8 cellular contexts compared by ENCODE assay signal in the genomic region with DNA sequence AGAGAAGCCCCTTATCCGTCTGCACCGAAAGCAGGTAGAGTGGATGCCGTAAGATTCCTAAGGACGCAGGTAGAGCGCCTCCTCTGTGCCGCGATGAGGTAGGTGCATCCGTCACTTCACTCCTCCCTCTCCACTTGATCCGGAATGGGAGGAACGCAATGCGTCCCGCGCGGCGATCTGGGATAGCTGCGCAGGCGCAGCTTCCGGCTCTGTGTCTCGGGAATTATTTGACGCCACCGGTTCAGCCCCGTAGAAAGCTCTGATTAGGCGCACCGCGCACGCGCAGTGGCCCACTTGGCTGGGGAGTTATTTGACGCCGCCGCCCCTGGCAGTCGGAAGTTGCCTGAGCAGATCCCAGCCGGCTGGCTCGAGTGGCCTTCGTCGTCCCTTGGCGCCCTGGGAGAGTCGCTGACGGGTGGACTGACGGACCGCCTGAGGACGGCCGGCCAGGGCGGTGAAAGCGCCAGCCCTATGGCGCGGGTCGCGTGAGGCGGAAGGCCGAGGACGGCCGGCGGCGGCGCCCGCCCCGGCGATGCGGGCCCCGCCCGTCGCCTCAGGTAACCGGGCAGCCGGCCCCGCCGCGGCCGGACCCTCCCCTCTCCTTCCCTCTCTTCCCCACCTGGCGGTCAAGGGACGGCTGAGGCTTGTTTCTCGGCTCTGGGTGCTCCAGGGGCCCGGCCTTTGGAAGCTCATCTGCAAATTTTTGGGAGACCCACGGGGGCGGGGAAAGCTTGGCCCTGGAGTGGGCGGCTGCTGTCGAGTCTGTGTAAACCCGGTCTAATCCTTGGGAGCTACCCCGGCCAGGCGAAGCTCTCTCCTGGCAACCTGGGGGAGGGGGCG. TPM values are rescaled to one million over a fixed set of nuclear protein-coding genes. Genes with fewer than 3 reads are reported as not detected.
A peak's percentile ranks its signal among the peaks of the same experiment; 100 is the strongest.
DNase-seq lines count a peak whose midpoint lies in the region; ATAC-seq, FAIRE-seq and TF ChIP-seq lines count a peak whose summit lies in the region.

A gene (plus strand): TSS at position 331 of the 840 bp plus-strand sequence. CDS start 15,590 bp downstream, outside the sequence.

- H3K4me1 ChIP-seq in heart left ventricle = peaks cover 0 to 42% (median 22%) of the 10 kb centered on the region in 12 donors

- H3K4me3 ChIP-seq in heart left ventricle = peak within 1 kb of the TSS; percentile 64 to 95 (median 84)

- H3K36me3 ChIP-seq in heart left ventricle = no peaks in the 10 kb centered on the region

- no peaks in the 10 kb centered on the region for H3K9me3 ChIP-seq in heart left ventricle

- intact Hi-C loops in heart left ventricle (cut with DNase I) = loop anchor here in 3 of 10 donors (1.0 to 5.0 kb wide), 4 partner anchors 26 to 38 kb away; a partner anchor contains a TSS

- no peaks in the 10 kb centered on the region for H3K9me3 Mint-ChIP-seq in type B pancreatic cell

- peak; percentile 98 for FAIRE-seq in GM12892 (lab: Jason Lieb, UNC)

- peak within 1 kb of the TSS; percentile 91 for H3K4me3 Mint-ChIP-seq in type B pancreatic cell

- TF ChIP-seq CTCF in heart left ventricle (IDR thresholded peaks at IDR 0.05) (peak in 9 of 12 donors; percentile 29 to 62 (median 45)), type B pancreatic cell (conservative IDR thresholded peaks at IDR 0.05) (peak; percentile 49)

- peaks cover 13% of the 10 kb centered on the region for H3K27me3 Mint-ChIP-seq in type B pancreatic cell

- H3K27ac Mint-ChIP-seq in type B pancreatic cell = peak within 1 kb of the TSS; percentile 96

- ATAC-seq in HG02870 (IDR thresholded peaks at IDR 0.05; ENCODE audit: unreplicated experiment) = peak; percentile 96
- peak; percentile 93 to 99 (median 96) for ATAC-seq in heart left ventricle

- DNase-seq in GM12892 (ENCODE audit: insufficient read length) (peak; percentile 91), NCI-H146 (lab: John Stamatoyannopoulos, UW) (peak; percentile 100), T-helper 1 cell (peak; percentile 97 to 98 (median 98)), amniotic epithelial cell (ENCODE audit: low read depth) (peak; percentile 94), heart left ventricle (peak; percentile 99 to 100 (median 99)), pons (ENCODE audit: low spot score) (peak; percentile 99), type B pancreatic cell (ENCODE audit: extremely low spot score, unreplicated experiment) (peak; percentile 99)

- peak within 1 kb of the TSS; percentile 70 to 94 (median 88) for H3K27ac ChIP-seq in heart left ventricle

- H3K36me3 Mint-ChIP-seq in type B pancreatic cell = peaks cover 8% of the 10 kb centered on the region

- peak; percentile 80 for TF ChIP-seq POLR2A in GM12892 (IDR thresholded peaks at IDR 0.05; ENCODE audit: low read depth, low read length)
- TF ChIP-seq POLR2A in heart left ventricle (IDR thresholded peaks at IDR 0.05) = peak in 1 of 2 donors; percentile 66

- 0 to 3% (median 0%) methylated on average over 17 to 80 of the region's 80 CpGs for WGBS in heart left ventricle, 4 donors

- H3K27me3 ChIP-seq in heart left ventricle = no peaks in the 10 kb centered on the region

- H3K4me1 Mint-ChIP-seq in type B pancreatic cell (ENCODE audit: unreplicated experiment) = peaks cover 19% of the 10 kb centered on the region

RNA-seq across cellular contexts. Expression of the gene that starts here (rescaled TPM):
- 14.1 TPM for polyA plus RNA-seq in GM12892 (2012; ENCODE audit: missing spikeins)
- total RNA-seq in heart left ventricle = 10 to 100 TPM; 19.7 to 31.4 (median 26.2) TPM
- 10 to 100 TPM in 1 of 2 donors, 1 to 10 TPM in 1; 7.6 to 18.4 TPM for polyA plus RNA-seq in heart left ventricle
- 38.2 and 39.6 TPM in 2 replicates for total RNA-seq in type B pancreatic cell (ENCODE audit: low replicate concordance)

Comparison
In these comparisons a context has a peak if more than half of its experiments do, and no peak if none do; other contexts are left out.
1. Peak in every context shown above with its lines: DNase-seq, ATAC-seq, H3K4me3 ChIP-seq and H3K27ac ChIP-seq.